ENCODE assay signal across 17 cellular contexts in the genomic region with DNA sequence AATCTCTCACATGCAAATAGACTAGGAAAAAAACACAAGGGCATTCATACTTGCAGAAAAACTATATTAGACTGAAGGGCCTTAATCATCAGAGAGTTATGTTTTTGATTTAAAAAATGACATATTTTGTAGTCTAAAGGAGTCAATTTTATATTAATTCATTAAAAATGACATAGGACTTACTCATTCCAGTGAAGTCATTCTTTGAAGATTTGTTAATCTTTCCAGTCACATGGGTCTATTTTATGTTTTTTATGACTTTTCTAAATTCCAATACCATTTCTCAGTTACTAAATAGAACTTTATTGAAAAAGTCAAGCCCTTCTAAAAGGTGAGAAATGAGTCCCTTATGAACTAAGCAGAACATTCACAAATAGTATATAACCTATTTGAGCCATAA.
DNase-seq lines count a peak whose midpoint lies in the region; ATAC-seq and TF ChIP-seq lines count a peak whose summit lies in the region.
"Had no signal": no experiment of that assay in that cellular context is flagged by ENCODE, and none has a peak within 500 bp of the region (broad histone marks: within the 10 kb centered on the region; RNA-seq: fewer than 3 reads in every experiment).

No MANE protein-coding gene starts in this region.

- no peaks in the 10 kb centered on the region for H3K27me3 ChIP-seq in mesenchymal stem cell (ENCODE audit: control insufficient read depth in 1 of 2, insufficient read depth in 1 of 2, low read length in 2 of 2)
- H3K27me3 ChIP-seq: heart right ventricle had no signal

- no peak overlapping the region for H2BK5ac ChIP-seq in mesenchymal stem cell (ENCODE audit: low read depth, low read length, poor library complexity, severe bottlenecking)

- H3K4me3 ChIP-seq in epithelial cell of esophagus (ENCODE audit: low read length) (no peak overlapping the region), mesenchymal stem cell (ENCODE audit: insufficient read depth in 1 of 2, low read depth in 1 of 2, low read length in 2 of 2) (no peak overlapping the region)
- H3K4me3 ChIP-seq: coronary artery, heart right ventricle had no signal

- no peak overlapping the region for H3K27ac ChIP-seq in mesenchymal stem cell (ENCODE audit: low read length, poor library complexity, severe bottlenecking)
- H3K27ac ChIP-seq: coronary artery, heart right ventricle, VCaP had no signal

- no peak overlapping the region for H2AFZ ChIP-seq in mesenchymal stem cell (ENCODE audit: low read depth, low read length)

- H2BK12ac ChIP-seq in mesenchymal stem cell (ENCODE audit: low read length in 2 of 2) = no peak overlapping the region

- no peaks in the 10 kb centered on the region for H3K9me3 ChIP-seq in mesenchymal stem cell (ENCODE audit: control insufficient read depth, low read length)

- H4K8ac ChIP-seq in mesenchymal stem cell (ENCODE audit: low read length) = no peak overlapping the region

- no peak for ATAC-seq in HG03565 (IDR thresholded peaks at IDR 0.05; ENCODE audit: unreplicated experiment)
- ATAC-seq in GM19035 (IDR thresholded peaks at IDR 0.05; ENCODE audit: unreplicated experiment) = no peak
- ATAC-seq: heart right ventricle; naive thymus-derived CD8-positive, alpha-beta T cell had no signal

- H2BK120ac ChIP-seq in mesenchymal stem cell (ENCODE audit: low read depth, low read length) = no peak overlapping the region

- H3K4me2 ChIP-seq in mesenchymal stem cell (ENCODE audit: low read length, poor library complexity, severe bottlenecking) = no peak overlapping the region

- no peak overlapping the region for H2AK5ac ChIP-seq in mesenchymal stem cell (ENCODE audit: low read length, severe bottlenecking)

- H4K91ac ChIP-seq in mesenchymal stem cell (ENCODE audit: low read length) = no peak overlapping the region

- no peak overlapping the region for H3K4ac ChIP-seq in mesenchymal stem cell (ENCODE audit: low read depth in 1 of 2, low read length in 2 of 2)

- no peak overlapping the region for H3K23ac ChIP-seq in mesenchymal stem cell (ENCODE audit: low read length in 2 of 2)

- no peak overlapping the region for H3K14ac ChIP-seq in mesenchymal stem cell (ENCODE audit: low read length in 2 of 2)

- H2BK15ac ChIP-seq in mesenchymal stem cell (ENCODE audit: low read depth, poor library complexity, severe bottlenecking) = no peak overlapping the region

- DNase-seq in COLO829 (ENCODE audit: low spot score) (peak; percentile 6), M059J (ENCODE audit: low read depth) (peak; percentile 36), epithelial cell of esophagus (ENCODE audit: low read depth) (peak; percentile 9), mesenchymal stem cell (peak; percentile 21), NCI-H510A (lab: John Stamatoyannopoulos, UW) (no peak), NK-92 (lab: John Stamatoyannopoulos, UW; ENCODE audit: unreplicated experiment) (no peak)
- DNase-seq: activated CD4-positive, alpha-beta T cell treated with anti-CD3 and anti-CD28 coated beads, Interleukin-2, amount 50 U/mL, for 4 hours; activated naive CD4-positive, alpha-beta T cell treated with anti-CD3 and anti-CD28 coated beads for 36 hours; heart right ventricle; islet precursor cell; naive thymus-derived CD8-positive, alpha-beta T cell; NCI-H2227 treated with DMSO at 0.1 percent for 48 hours; stimulated activated CD8-positive, alpha-beta memory T cell treated with anti-CD3 and anti-CD28 coated beads, Interleukin-4, amount 100 ng/mL, for 48 hours had no signal

- H3K79me1 ChIP-seq in mesenchymal stem cell (replicated peaks; ENCODE audit: low read length, poor library complexity, severe bottlenecking) = no peaks in the 10 kb centered on the region

- H3K18ac ChIP-seq in mesenchymal stem cell (ENCODE audit: low read depth in 1 of 2, low read length in 2 of 2) = no peak overlapping the region

- H3K9ac ChIP-seq in mesenchymal stem cell (ENCODE audit: low read length) = peak overlapping the region; percentile 51

- H3K4me1 ChIP-seq in mesenchymal stem cell (ENCODE audit: control insufficient read depth, insufficient read depth, low read depth, low read length) = peaks cover 3% of the 10 kb centered on the region
- H3K4me1 ChIP-seq: heart right ventricle had no signal

- TF ChIP-seq CTCF in epithelial cell of esophagus (IDR thresholded peaks at IDR 0.05; ENCODE audit: insufficient read depth, low read depth, low read length, missing control alignments) = no peak

- H3K36me3 ChIP-seq in mesenchymal stem cell (ENCODE audit: control insufficient read depth in 1 of 2, insufficient read depth in 2 of 2, low read depth in 1 of 2, low read length in 2 of 2) = no peaks in the 10 kb centered on the region
- H3K36me3 ChIP-seq: heart right ventricle had no signal

Comparison
In these comparisons a context has a peak if more than half of its experiments do, and no peak if none do; other contexts are left out.
1. DNase-seq: peak in COLO829 (single experiment), M059J (single experiment), epithelial cell of esophagus (single experiment) and mesenchymal stem cell (single experiment); none in NCI-H510A (single experiment) and NK-92 (single experiment).